ENCODE assay signal across 8 cellular contexts in the genomic region with DNA sequence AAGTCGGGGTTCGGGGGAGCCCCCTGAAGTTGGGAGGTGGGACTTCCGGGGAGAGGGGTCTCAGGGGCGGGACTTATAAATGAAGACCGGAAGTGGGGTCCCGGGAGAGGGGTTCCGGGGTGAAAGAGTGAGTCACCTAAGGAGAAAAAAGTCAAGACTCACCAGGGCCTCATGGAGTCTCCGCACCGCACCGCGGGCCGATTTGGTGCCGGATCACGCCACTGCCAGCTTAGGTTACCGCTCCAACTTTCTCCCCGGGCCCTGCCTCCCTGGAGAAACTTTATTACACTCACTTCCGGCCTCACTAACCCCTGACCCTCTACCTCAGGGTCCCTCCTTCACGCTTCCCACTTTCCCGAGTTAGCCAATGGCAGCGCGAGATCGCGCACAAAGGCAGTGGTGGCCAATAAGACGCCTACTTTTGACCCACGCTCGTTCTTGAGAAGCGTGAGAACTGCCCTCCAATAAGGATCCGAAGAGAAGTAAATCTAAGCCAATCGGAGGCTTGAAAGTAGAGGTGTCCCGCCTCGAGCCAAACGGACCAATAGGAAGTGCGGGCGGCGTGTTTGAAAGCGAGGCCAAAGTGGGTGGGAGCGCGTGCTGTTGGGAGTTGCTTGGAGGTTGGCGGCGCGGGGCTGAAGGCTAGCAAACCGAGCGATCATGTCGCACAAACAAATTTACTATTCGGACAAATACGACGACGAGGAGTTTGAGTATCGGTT. TPM values are rescaled to one million over a fixed set of nuclear protein-coding genes. Genes with fewer than 3 reads are reported as not detected.
DNase-seq lines count a peak whose midpoint lies in the region; ATAC-seq and TF ChIP-seq lines count a peak whose summit lies in the region.

CKS1B (plus strand) TSS at position 596 of the 722 bp plus-strand sequence; CDS start at position 661, 65 bp downstream.

- no peaks in the 10 kb centered on the region for H3K27me3 ChIP-seq in CD4-positive, CD25-positive, alpha-beta regulatory T cell (ENCODE audit: control insufficient read depth, insufficient read depth, low read length)
- H3K27me3 ChIP-seq in duodenal mucosa (ENCODE audit: control insufficient read depth in 1 of 2, insufficient read depth in 2 of 2, low read length in 2 of 2): no peaks in the 10 kb centered on the region
- H3K27me3 ChIP-seq in liver (ENCODE audit: control insufficient read depth in 4 of 4, insufficient read depth in 4 of 4, low read length in 3 of 4): no peaks in the 10 kb centered on the region

- TF ChIP-seq CTCF in liver (IDR thresholded peaks at IDR 0.05; ENCODE audit: low read depth, low read length, missing input control): no peak

- TF ChIP-seq RAD21 in liver (IDR thresholded peaks at IDR 0.05): no peak

- H3K4me1 ChIP-seq in CD4-positive, CD25-positive, alpha-beta regulatory T cell (ENCODE audit: control insufficient read depth, insufficient read depth, low read length, poor library complexity, severe bottlenecking): peaks cover 50% of the 10 kb centered on the region
- H3K4me1 ChIP-seq in duodenal mucosa (ENCODE audit: control insufficient read depth in 1 of 2, insufficient read depth in 2 of 2, low read length in 2 of 2): peaks cover 39 to 41% of the 10 kb centered on the region in 2 donors
- peaks cover 11 to 44% (median 31%) of the 10 kb centered on the region in 4 donors for H3K4me1 ChIP-seq in liver (ENCODE audit: control insufficient read depth in 4 of 4, insufficient read depth in 4 of 4, low read length in 3 of 4)

- H3K9ac ChIP-seq in duodenal mucosa (ENCODE audit: low read depth in 1 of 2, low read length in 2 of 2): peak within 1 kb of the TSS; percentile 96 to 100
- peak within 1 kb of the TSS; percentile 94 to 97 for H3K9ac ChIP-seq in liver (ENCODE audit: low read depth in 1 of 2, low read length in 2 of 2)

- H3K9me3 Mint-ChIP-seq in CD4-positive, CD25-positive, alpha-beta regulatory T cell: no peaks in the 10 kb centered on the region

- no peaks in the 10 kb centered on the region for H3K9me3 ChIP-seq in CD4-positive, CD25-positive, alpha-beta regulatory T cell (ENCODE audit: control insufficient read depth in 2 of 2, low read length in 2 of 2)
- H3K9me3 ChIP-seq in duodenal mucosa (ENCODE audit: control insufficient read depth in 1 of 2, low read length in 2 of 2) (no peaks in the 10 kb centered on the region), liver (ENCODE audit: control insufficient read depth in 4 of 4, low read length in 3 of 4) (no peaks in the 10 kb centered on the region)

- no peaks in the 10 kb centered on the region for H3K36me3 ChIP-seq in CD4-positive, CD25-positive, alpha-beta regulatory T cell (ENCODE audit: control insufficient read depth, insufficient read depth, low read length)
- H3K36me3 ChIP-seq in duodenal mucosa (ENCODE audit: control insufficient read depth in 1 of 2, insufficient read depth in 2 of 2, low read length in 2 of 2) (peaks cover 0 to 17% of the 10 kb centered on the region in 2 donors), liver (ENCODE audit: control insufficient read depth in 4 of 4, insufficient read depth in 3 of 4, low read depth in 1 of 4, low read length in 3 of 4) (peaks cover 0 to 8% (median under 1%) of the 10 kb centered on the region in 4 donors)

- H3K27ac ChIP-seq in CD4-positive, CD25-positive, alpha-beta regulatory T cell (ENCODE audit: insufficient read depth, low read length, poor library complexity, severe bottlenecking): peak within 1 kb of the TSS; percentile 98
- peak within 1 kb of the TSS; percentile 98 for H3K27ac ChIP-seq in duodenal mucosa (ENCODE audit: low read depth, low read length)
- peak within 1 kb of the TSS; percentile 89 to 99 for H3K27ac ChIP-seq in liver (ENCODE audit: low read depth in 1 of 2, low read length in 2 of 2)

- DNase-seq in CD4-positive, CD25-positive, alpha-beta regulatory T cell: peak; percentile 92 to 99 (median 99)
- DNase-seq in NCI-H748 treated with DMSO at 0.1 percent for 48 hours (lab: John Stamatoyannopoulos, UW): peak; percentile 99
- peak; percentile 90 to 94 for DNase-seq in activated CD4-positive, alpha-beta T cell treated with anti-CD3 and anti-CD28 coated beads, Interleukin-2, amount 50 U/mL, for 24 hours (ENCODE audit: low read depth in 1 of 2, low spot score in 1 of 2)
- DNase-seq in stimulated activated CD4-positive, alpha-beta T cell treated with anti-CD3 and anti-CD28 coated beads, Interleukin-4, amount 100 ng/mL, for 24 hours: peak; percentile 96

- H3K4me3 Mint-ChIP-seq in CD4-positive, CD25-positive, alpha-beta regulatory T cell: no peak within 1 kb of the TSS

- H3K27ac Mint-ChIP-seq in CD4-positive, CD25-positive, alpha-beta regulatory T cell: no peak within 1 kb of the TSS

- H3K4me3 ChIP-seq in CD4-positive, CD25-positive, alpha-beta regulatory T cell (ENCODE audit: low read depth, low read length): peak within 1 kb of the TSS; percentile 95
- H3K4me3 ChIP-seq in duodenal mucosa (ENCODE audit: low read depth in 1 of 2, low read length in 2 of 2) (peak within 1 kb of the TSS; percentile 83), liver (ENCODE audit: low read depth in 1 of 3, low read length in 3 of 3) (peak within 1 kb of the TSS; percentile 71 to 94 (median 87))

- peaks cover 0 to 33% (median 25%) of the 10 kb centered on the region in 4 donors for H3K4me1 Mint-ChIP-seq in CD4-positive, CD25-positive, alpha-beta regulatory T cell

- under 1% methylated on average over 49 of the region's 49 CpGs for WGBS in liver

- H3K27me3 Mint-ChIP-seq in CD4-positive, CD25-positive, alpha-beta regulatory T cell: no peaks in the 10 kb centered on the region

- H3K36me3 Mint-ChIP-seq in CD4-positive, CD25-positive, alpha-beta regulatory T cell: peaks cover 4% of the 10 kb centered on the region

- ATAC-seq in CD4-positive, CD25-positive, alpha-beta regulatory T cell (ENCODE audit: low read depth in 2 of 2): peak; percentile 89 to 91
- ATAC-seq in GM19397 (IDR thresholded peaks at IDR 0.05; ENCODE audit: unreplicated experiment) (peak; percentile 81), HG03565 (IDR thresholded peaks at IDR 0.05; ENCODE audit: unreplicated experiment) (peak; percentile 76)

TF ChIP-seq in liver, 16 proteins besides CTCF, POLR2A, EP300 and RAD21 (continues in another document):
- TF ChIP-seq HNF4A (conservative IDR thresholded peaks at IDR 0.05): peak; percentile 28 to 57
- TF ChIP-seq GABPA (IDR thresholded peaks at IDR 0.05 in 1 of 2, conservative IDR thresholded peaks at IDR 0.05 in 1 of 2): peak; percentile 86 to 88
- TF ChIP-seq FOXA1 (IDR thresholded peaks at IDR 0.05): peak; percentile 9
- TF ChIP-seq ATF3 (IDR thresholded peaks at IDR 0.05): no peak
- TF ChIP-seq RXRA (IDR thresholded peaks at IDR 0.05): peak; percentile 40 to 79
- TF ChIP-seq TAF1 (conservative IDR thresholded peaks at IDR 0.05): no peak
- TF ChIP-seq, protein P1, sequence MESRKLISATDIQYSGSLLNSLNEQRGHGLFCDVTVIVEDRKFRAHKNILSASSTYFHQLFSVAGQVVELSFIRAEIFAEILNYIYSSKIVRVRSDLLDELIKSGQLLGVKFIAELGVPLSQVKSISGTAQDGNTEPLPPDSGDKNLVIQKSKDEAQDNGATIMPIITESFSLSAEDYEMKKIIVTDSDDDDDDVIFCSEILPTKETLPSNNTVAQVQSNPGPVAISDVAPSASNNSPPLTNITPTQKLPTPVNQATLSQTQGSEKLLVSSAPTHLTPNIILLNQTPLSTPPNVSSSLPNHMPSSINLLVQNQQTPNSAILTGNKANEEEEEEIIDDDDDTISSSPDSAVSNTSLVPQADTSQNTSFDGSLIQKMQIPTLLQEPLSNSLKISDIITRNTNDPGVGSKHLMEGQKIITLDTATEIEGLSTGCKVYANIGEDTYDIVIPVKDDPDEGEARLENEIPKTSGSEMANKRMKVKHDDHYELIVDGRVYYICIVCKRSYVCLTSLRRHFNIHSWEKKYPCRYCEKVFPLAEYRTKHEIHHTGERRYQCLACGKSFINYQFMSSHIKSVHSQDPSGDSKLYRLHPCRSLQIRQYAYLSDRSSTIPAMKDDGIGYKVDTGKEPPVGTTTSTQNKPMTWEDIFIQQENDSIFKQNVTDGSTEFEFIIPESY (IDR thresholded peaks at IDR 0.05): peak; percentile 95
- peak; percentile 96 for TF ChIP-seq NR2F2 (IDR thresholded peaks at IDR 0.05)
- TF ChIP-seq HNF4G (IDR thresholded peaks at IDR 0.05): no peak
- TF ChIP-seq FOXA2 (IDR thresholded peaks at IDR 0.05): no peak
- no peak for TF ChIP-seq YY1 (IDR thresholded peaks at IDR 0.05)
- TF ChIP-seq SP1 (IDR thresholded peaks at IDR 0.05): peak; percentile 99
- peak; percentile 40 to 42 for TF ChIP-seq JUND (IDR thresholded peaks at IDR 0.05)
- TF ChIP-seq EGR1 (IDR thresholded peaks at IDR 0.05; ENCODE audit: low read depth in 2 of 2): peak in 1 of 2 donors; percentile 0
- TF ChIP-seq, protein P2, sequence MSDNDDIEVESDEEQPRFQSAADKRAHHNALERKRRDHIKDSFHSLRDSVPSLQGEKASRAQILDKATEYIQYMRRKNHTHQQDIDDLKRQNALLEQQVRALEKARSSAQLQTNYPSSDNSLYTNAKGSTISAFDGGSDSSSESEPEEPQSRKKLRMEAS (IDR thresholded peaks at IDR 0.05): peak; percentile 99

RNA-seq across cellular contexts. Expression of gene CKS1B, which starts in this region (rescaled TPM):
- 8.5 TPM for total RNA-seq in CD4-positive, CD25-positive, alpha-beta regulatory T cell
- polyA plus RNA-seq in CD4-positive, CD25-positive, alpha-beta regulatory T cell: 10 to 100 TPM; 51.3 to 60.0 (median 56.4) TPM
- total RNA-seq in liver: 10 to 100 TPM; 32.4 to 54.4 TPM
- polyA plus RNA-seq in liver: 10 to 100 TPM; 34.3 to 57.9 TPM

Comparison
In these comparisons a context has a peak if more than half of its experiments do, and no peak if none do; other contexts are left out.
1. Peak in every context shown above with its lines: DNase-seq, ATAC-seq, H3K4me3 ChIP-seq and H3K27ac ChIP-seq.